Comparison of ENCODE assay signal across 1 cellular context in genomic region chr4:151799417-151800030, GRCh38.
TF ChIP-seq lines count a peak whose summit lies in the region.

No MANE protein-coding gene starts in this region.

TF ChIP-seq in H1, 55 proteins besides CTCF, POLR2A, EP300 and RAD21:
- no peak for TF ChIP-seq PHF8 (conservative IDR thresholded peaks at IDR 0.05; ENCODE audit: low read depth, low read length)
- TF ChIP-seq CTBP2 (IDR thresholded peaks at IDR 0.05; ENCODE audit: borderline replicate concordance, insufficient read depth, insufficient read length, low read length): no peak
- no peak for TF ChIP-seq CBX5 (IDR thresholded peaks at IDR 0.05; ENCODE audit: low read depth, low read length)
- no peak for TF ChIP-seq GTF2F1 (IDR thresholded peaks at IDR 0.05; ENCODE audit: borderline replicate concordance, low read depth, low read length)
- TF ChIP-seq CREB1 (IDR thresholded peaks at IDR 0.05): no peak
- no peak for TF ChIP-seq CHD2 (IDR thresholded peaks at IDR 0.05; ENCODE audit: low read length)
- TF ChIP-seq RNF2 (IDR thresholded peaks at IDR 0.05; ENCODE audit: borderline replicate concordance, low read depth, low read length, missing control alignments, poor library complexity, severe bottlenecking): no peak
- no peak for TF ChIP-seq BCL11A (IDR thresholded peaks at IDR 0.05; ENCODE audit: low read depth in 2 of 2, low read length in 2 of 2)
- no peak for TF ChIP-seq FOSL1 (IDR thresholded peaks at IDR 0.05; ENCODE audit: insufficient read depth, low read depth, low read length)
- no peak for TF ChIP-seq ATF2 (IDR thresholded peaks at IDR 0.05; ENCODE audit: low read length)
- TF ChIP-seq NANOG (IDR thresholded peaks at IDR 0.05; ENCODE audit: insufficient read depth, low read depth, low read length, poor library complexity, severe bottlenecking): no peak
- no peak for TF ChIP-seq POLR2AphosphoS5 (IDR thresholded peaks at IDR 0.05; ENCODE audit: low read depth, low read length)
- TF ChIP-seq JUN (IDR thresholded peaks at IDR 0.05; ENCODE audit: low read depth, low read length): no peak
TF ChIP-seq in H1: peak in this region for 0.
